ENCODE assay signal across 18 cellular contexts in genomic region chr1:160552425-160552824, GRCh38. TPM values are rescaled to one million over a fixed set of nuclear protein-coding genes. Genes with fewer than 3 reads are reported as not detected.
DNase-seq lines count a peak whose midpoint lies in the region; ATAC-seq and TF ChIP-seq lines count a peak whose summit lies in the region.
"Had no signal": no experiment of that assay in that cellular context is flagged by ENCODE, and none has a peak within 500 bp of the region (broad histone marks: within the 10 kb centered on the region; RNA-seq: fewer than 3 reads in every experiment).

No MANE protein-coding gene starts in this region.

- H3K9me3 ChIP-seq in CD4-positive, CD25-positive, alpha-beta regulatory T cell (ENCODE audit: control insufficient read depth in 2 of 2, low read length in 2 of 2): no peaks in the 10 kb centered on the region
- H3K9me3 ChIP-seq in T-helper 17 cell (ENCODE audit: control insufficient read depth, low read length, poor library complexity, severe bottlenecking) (no peaks in the 10 kb centered on the region), left ventricle myocardium inferior (replicated peaks) (no peaks in the 10 kb centered on the region)

- H3K4me1 ChIP-seq in CD4-positive, CD25-positive, alpha-beta regulatory T cell (ENCODE audit: control insufficient read depth, insufficient read depth, low read length, poor library complexity, severe bottlenecking): peaks cover 5% of the 10 kb centered on the region
- H3K4me1 ChIP-seq in left ventricle myocardium inferior: no peaks in the 10 kb centered on the region

- H3K36me3 Mint-ChIP-seq in activated CD4-positive, alpha-beta T cell treated with anti-CD3 and anti-CD28 coated beads for 36 hours (ENCODE audit: low read depth): peaks cover 32% of the 10 kb centered on the region
- peaks cover 36% of the 10 kb centered on the region for H3K36me3 Mint-ChIP-seq in CD4-positive, CD25-positive, alpha-beta regulatory T cell
- peaks cover 17% of the 10 kb centered on the region for H3K36me3 Mint-ChIP-seq in T-helper 17 cell (ENCODE audit: low read depth)
- peaks cover 7 to 61% (median 46%) of the 10 kb centered on the region in 3 donors for H3K36me3 Mint-ChIP-seq in naive thymus-derived CD8-positive, alpha-beta T cell

- CTCF ChIA-PET in activated CD4-positive, alpha-beta T cell treated with anti-CD3 and anti-CD28 coated beads for 36 hours (lab: Charles Lee): interaction anchor here (1.0 to 12.6 kb wide), 7 partner anchors 8 to 67 kb away, joined by 3 to 150 read pairs (median 5); no protein-coding TSS in a partner anchor

- ATAC-seq in activated CD4-positive, alpha-beta T cell treated with anti-CD3 and anti-CD28 coated beads for 36 hours: no peak
- no peak for ATAC-seq in CD4-positive, CD25-positive, alpha-beta regulatory T cell (ENCODE audit: low read depth in 2 of 2)
- ATAC-seq in T-helper 17 cell (no peak), GM21447 (IDR thresholded peaks at IDR 0.05; ENCODE audit: unreplicated experiment) (no peak), HG02678 (IDR thresholded peaks at IDR 0.05; ENCODE audit: unreplicated experiment) (no peak)
- ATAC-seq in naive thymus-derived CD8-positive, alpha-beta T cell: no peak
- ATAC-seq: GM23338, HCT116 had no signal

- no peak overlapping the region for H3K4me3 Mint-ChIP-seq in activated CD4-positive, alpha-beta T cell treated with anti-CD3 and anti-CD28 coated beads for 36 hours
- H3K4me3 Mint-ChIP-seq in CD4-positive, CD25-positive, alpha-beta regulatory T cell: no peak overlapping the region
- H3K4me3 Mint-ChIP-seq in T-helper 17 cell: no peak overlapping the region
- H3K4me3 Mint-ChIP-seq in naive thymus-derived CD8-positive, alpha-beta T cell: no peak overlapping the region
- H3K4me3 Mint-ChIP-seq: GM23338 had no signal

- peaks cover 11% of the 10 kb centered on the region for H3K4me1 Mint-ChIP-seq in activated CD4-positive, alpha-beta T cell treated with anti-CD3 and anti-CD28 coated beads for 36 hours
- peaks cover 0 to 20% (median 10%) of the 10 kb centered on the region in 4 donors for H3K4me1 Mint-ChIP-seq in CD4-positive, CD25-positive, alpha-beta regulatory T cell
- H3K4me1 Mint-ChIP-seq in T-helper 17 cell: peaks cover 23% of the 10 kb centered on the region
- H3K4me1 Mint-ChIP-seq in naive thymus-derived CD8-positive, alpha-beta T cell: peaks cover 13 to 66% (median 28%) of the 10 kb centered on the region in 4 donors
- H3K4me1 Mint-ChIP-seq: GM23338 had no signal

- DNase-seq in activated CD4-positive, alpha-beta T cell treated with anti-CD3 and anti-CD28 coated beads for 36 hours: no peak
- DNase-seq in activated CD4-positive, alpha-beta T cell treated with anti-CD3 and anti-CD28 coated beads for 48 hours: no peak
- no peak for DNase-seq in CD4-positive, CD25-positive, alpha-beta regulatory T cell
- DNase-seq in T-helper 17 cell (no peak), left ventricle myocardium inferior (no peak)
- DNase-seq in naive thymus-derived CD8-positive, alpha-beta T cell: no peak
- DNase-seq: 8988T; DMS153; NCI-H187 treated with DMSO at 0.1 percent for 48 hours; NCI-H446; NK-92 treated with Interleukin-12 subunit alpha and Interleukin-12 subunit beta, amount 100 ng/mL, for 24 hours; RPMI8226; SIG-M5 had no signal

- no peak for TF ChIP-seq CTCF in left ventricle myocardium inferior (IDR thresholded peaks at IDR 0.05; ENCODE audit: borderline replicate concordance)

- POLR2A ChIA-PET in activated CD4-positive, alpha-beta T cell treated with anti-CD3 and anti-CD28 coated beads for 36 hours (lab: Charles Lee): no interaction called here
- POLR2A ChIA-PET in naive thymus-derived CD8-positive, alpha-beta T cell (lab: Charles Lee): interaction anchor here (0.6 to 2.8 kb wide), 3 partner anchors 16 to 71 kb away, joined by 3 to 9 read pairs (median 4); partner anchors contain the start of gene CD84

- no peak overlapping the region for H3K27ac ChIP-seq in CD4-positive, CD25-positive, alpha-beta regulatory T cell (ENCODE audit: insufficient read depth, low read length, poor library complexity, severe bottlenecking)
- H3K27ac ChIP-seq in left ventricle myocardium inferior (replicated peaks): no peak overlapping the region

- peaks cover 65% of the 10 kb centered on the region for H3K36me3 ChIP-seq in CD4-positive, CD25-positive, alpha-beta regulatory T cell (ENCODE audit: control insufficient read depth, insufficient read depth, low read length)
- H3K36me3 ChIP-seq in left ventricle myocardium inferior: no peaks in the 10 kb centered on the region

- intact Hi-C loops in activated CD4-positive, alpha-beta T cell treated with anti-CD3 and anti-CD28 coated beads for 36 hours (cut with DNase I, micrococcal nuclease): no loop called here
- intact Hi-C loops in left ventricle myocardium inferior (cut with micrococcal nuclease): no loop called here

- peak overlapping the region; percentile 24 for H3K27ac Mint-ChIP-seq in activated CD4-positive, alpha-beta T cell treated with anti-CD3 and anti-CD28 coated beads for 36 hours
- peak overlapping the region in 2 of 3 donors; percentile 39 to 62 for H3K27ac Mint-ChIP-seq in CD4-positive, CD25-positive, alpha-beta regulatory T cell
- peak overlapping the region; percentile 70 for H3K27ac Mint-ChIP-seq in T-helper 17 cell
- peak overlapping the region in 6 of 10 donors; percentile 0 to 81 (median 32) for H3K27ac Mint-ChIP-seq in naive thymus-derived CD8-positive, alpha-beta T cell
- H3K27ac Mint-ChIP-seq: GM23338 had no signal

- no peaks in the 10 kb centered on the region for H3K27me3 Mint-ChIP-seq in activated CD4-positive, alpha-beta T cell treated with anti-CD3 and anti-CD28 coated beads for 36 hours
- H3K27me3 Mint-ChIP-seq in CD4-positive, CD25-positive, alpha-beta regulatory T cell: no peaks in the 10 kb centered on the region
- no peaks in the 10 kb centered on the region for H3K27me3 Mint-ChIP-seq in T-helper 17 cell
- no peaks in the 10 kb centered on the region for H3K27me3 Mint-ChIP-seq in naive thymus-derived CD8-positive, alpha-beta T cell

- no peak overlapping the region for H3K4me3 ChIP-seq in CD4-positive, CD25-positive, alpha-beta regulatory T cell (ENCODE audit: low read depth, low read length)
- H3K4me3 ChIP-seq in left ventricle myocardium inferior: no peak overlapping the region
- H3K4me3 ChIP-seq: GM23338 had no signal

- no peaks in the 10 kb centered on the region for H3K9me3 Mint-ChIP-seq in activated CD4-positive, alpha-beta T cell treated with anti-CD3 and anti-CD28 coated beads for 36 hours (ENCODE audit: low read depth)
- no peaks in the 10 kb centered on the region for H3K9me3 Mint-ChIP-seq in CD4-positive, CD25-positive, alpha-beta regulatory T cell
- no peaks in the 10 kb centered on the region for H3K9me3 Mint-ChIP-seq in naive thymus-derived CD8-positive, alpha-beta T cell
- H3K9me3 Mint-ChIP-seq: GM23338 had no signal

- H3K27me3 ChIP-seq in CD4-positive, CD25-positive, alpha-beta regulatory T cell (ENCODE audit: control insufficient read depth, insufficient read depth, low read length): no peaks in the 10 kb centered on the region
- H3K27me3 ChIP-seq in left ventricle myocardium inferior (ENCODE audit: low read depth): peaks cover 39% of the 10 kb centered on the region

RNA-seq across cellular contexts. Expression of gene CD84, which starts 26.9 kb away (rescaled TPM):
- 10 to 100 TPM; 14.8 to 17.8 TPM for total RNA-seq in activated CD4-positive, alpha-beta T cell treated with anti-CD3 and anti-CD28 coated beads for 36 hours
- 135 TPM for total RNA-seq in CD4-positive, CD25-positive, alpha-beta regulatory T cell
- polyA plus RNA-seq in CD4-positive, CD25-positive, alpha-beta regulatory T cell: 10 to 100 TPM; 20.7 to 36.4 (median 27.1) TPM
- total RNA-seq in T-helper 17 cell (10 to 100 TPM; 66.2 to 71.6 TPM), left ventricle myocardium inferior (3.6 TPM)
- total RNA-seq in naive thymus-derived CD8-positive, alpha-beta T cell: 10 to 100 TPM; 81.5 to 83.4 TPM
- 10 to 100 TPM; 17.5 to 19.0 (median 18.1) TPM for polyA plus RNA-seq in naive thymus-derived CD8-positive, alpha-beta T cell
- total RNA-seq: GM23338 had no signal
- polyA plus RNA-seq: BJ, GM23338 had no signal

RNA-seq across cellular contexts. Expression of gene SLAMF6, which starts 29.4 kb away (rescaled TPM):
- total RNA-seq in activated CD4-positive, alpha-beta T cell treated with anti-CD3 and anti-CD28 coated beads for 36 hours: 10 to 100 TPM; 45.9 to 55.0 TPM
- 60.0 TPM for total RNA-seq in CD4-positive, CD25-positive, alpha-beta regulatory T cell
- polyA plus RNA-seq in CD4-positive, CD25-positive, alpha-beta regulatory T cell: 100 to 1,000 TPM; 122 to 163 (median 141) TPM
- 10 to 100 TPM; 24.8 to 38.0 TPM for total RNA-seq in T-helper 17 cell
- total RNA-seq in naive thymus-derived CD8-positive, alpha-beta T cell: 10 to 100 TPM; 39.7 to 42.5 TPM
- 10 to 100 TPM; 52.0 to 95.9 (median 69.5) TPM for polyA plus RNA-seq in naive thymus-derived CD8-positive, alpha-beta T cell
- 0.22 TPM for total RNA-seq in left ventricle myocardium inferior
- total RNA-seq: GM23338 had no signal
- polyA plus RNA-seq: BJ, GM23338 had no signal

Comparison
In these comparisons a context has a peak if more than half of its experiments do, and no peak if none do; other contexts are left out.
1. RNA of gene SLAMF6, which starts 29.4 kb away (total RNA-seq): 60.0 TPM in CD4-positive, CD25-positive, alpha-beta regulatory T cell (single experiment), 45.9 to 55.0 TPM in activated CD4-positive, alpha-beta T cell treated with anti-CD3 and anti-CD28 coated beads for 36 hours, 39.7 to 42.5 TPM in naive thymus-derived CD8-positive, alpha-beta T cell and 24.8 to 38.0 TPM in T-helper 17 cell; 0.22 TPM in left ventricle myocardium inferior (single experiment); every median in the first group is over 10 times any median in the second.
2. Peak in every context shown above with its lines, with median percentiles within 50 percentile points of each other: H3K27ac Mint-ChIP-seq.